19 cellular contexts compared by ENCODE assay signal in the genomic region with DNA sequence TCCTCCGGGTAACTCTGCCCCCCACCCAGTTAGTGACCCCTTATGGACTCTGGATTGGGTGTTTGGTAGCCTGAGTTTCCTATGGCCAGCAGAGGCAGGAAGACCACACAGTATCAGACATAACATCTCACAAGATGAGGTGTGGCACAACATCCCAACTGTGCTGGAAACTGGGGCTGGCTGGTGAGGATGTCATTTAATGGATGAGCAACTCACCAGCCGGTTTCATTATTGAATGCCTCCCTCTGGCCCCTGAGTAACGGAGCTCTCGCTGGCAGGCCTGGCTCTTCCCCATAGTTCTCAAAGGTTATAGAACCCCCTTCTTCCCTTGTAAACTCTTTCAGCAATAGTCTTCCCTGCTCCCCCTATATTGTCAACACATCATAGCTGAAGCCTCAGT.
"Had no signal": no experiment of that assay in that cellular context is flagged by ENCODE, and none has a peak within 500 bp of the region (broad histone marks: within the 10 kb centered on the region; RNA-seq: fewer than 3 reads in every experiment).

No MANE protein-coding gene starts in this region.

- H3K9me3 ChIP-seq: ascending aorta, heart right ventricle, pancreas, thyroid gland had no signal

- H3K27ac Mint-ChIP-seq: activated naive CD4-positive, alpha-beta T cell treated with anti-CD3 and anti-CD28 coated beads, Interleukin-2, amount 10 ng/mL, durations not matched to agents 7 days and 5 days; immature natural killer cell; naive thymus-derived CD8-positive, alpha-beta T cell had no signal

- H3K27me3 ChIP-seq: ascending aorta, heart right ventricle, pancreas, thyroid gland had no signal

- H3K36me3 Mint-ChIP-seq: activated naive CD4-positive, alpha-beta T cell treated with anti-CD3 and anti-CD28 coated beads, Interleukin-2, amount 10 ng/mL, durations not matched to agents 7 days and 5 days; immature natural killer cell; naive thymus-derived CD8-positive, alpha-beta T cell had no signal

- H3K36me3 ChIP-seq: ascending aorta, heart right ventricle, pancreas, thyroid gland had no signal

- DNase-seq: activated CD4-positive, alpha-beta T cell treated with anti-CD3 and anti-CD28 coated beads, Interleukin-2, amount 50 U/mL, for 1 hour; activated CD8-positive, alpha-beta memory T cell treated with anti-CD3 and anti-CD28 coated beads, Interleukin-2, amount 50 U/mL, for 4 hours; activated effector memory CD4-positive, alpha-beta T cell treated with Interleukin-2 at 50 U/mL for 16 hours; activated naive CD4-positive, alpha-beta T cell treated with anti-CD3 and anti-CD28 coated beads, Interleukin-2, amount 10 ng/mL, durations not matched to agents 7 days and 5 days; activated T-cell treated with anti-CD3 and anti-CD28 coated beads, Interleukin-2, amount 50 U/mL, for 48 hours; cortex of kidney; heart right ventricle; immature natural killer cell; mesendoderm; naive thymus-derived CD8-positive, alpha-beta T cell; pancreas; stimulated activated CD4-positive, alpha-beta T cell treated with anti-CD3 and anti-CD28 coated beads, Interleukin-4, amount 100 ng/mL, for 4 hours; stimulated activated naive CD4-positive, alpha-beta T cell treated with Interleukin-2 at 50 U/mL for 16 hours; T1000; thyroid gland had no signal

- H3K4me3 ChIP-seq: ascending aorta, heart right ventricle, pancreas, smooth muscle cell, thyroid gland had no signal

- ATAC-seq: activated CD4-positive, CD25-positive, alpha-beta regulatory T cell treated with anti-CD3 and anti-CD28 coated beads, Interleukin-2, amount 50 U/mL, for 24 hours; heart right ventricle; naive thymus-derived CD8-positive, alpha-beta T cell; pancreas; sciatic nerve had no signal

- H3K4me3 Mint-ChIP-seq: activated naive CD4-positive, alpha-beta T cell treated with anti-CD3 and anti-CD28 coated beads, Interleukin-2, amount 10 ng/mL, durations not matched to agents 7 days and 5 days; immature natural killer cell had no signal

- H3K9me3 Mint-ChIP-seq: activated naive CD4-positive, alpha-beta T cell treated with anti-CD3 and anti-CD28 coated beads, Interleukin-2, amount 10 ng/mL, durations not matched to agents 7 days and 5 days; immature natural killer cell had no signal

- H3K4me1 ChIP-seq: ascending aorta, heart right ventricle, pancreas had no signal

- H3K27ac ChIP-seq: ascending aorta, heart right ventricle, pancreas, thyroid gland had no signal

- H3K4me2 ChIP-seq: smooth muscle cell had no signal
